2 cellular contexts compared by ENCODE assay signal in genomic region chr9:129137292-129138143, GRCh38.
TF ChIP-seq lines count a peak whose summit lies in the region.

No MANE protein-coding gene starts in this region.

TF ChIP-seq in liver, 16 proteins besides CTCF, POLR2A, EP300 and RAD21:
- TF ChIP-seq SP1 (IDR thresholded peaks at IDR 0.05) (no peak), RXRA (IDR thresholded peaks at IDR 0.05) (no peak), JUND (IDR thresholded peaks at IDR 0.05) (no peak), FOXA2 (IDR thresholded peaks at IDR 0.05) (no peak), MAX (IDR thresholded peaks at IDR 0.05) (no peak), GABPA (IDR thresholded peaks at IDR 0.05 in 1 of 2, conservative IDR thresholded peaks at IDR 0.05 in 1 of 2) (no peak), YY1 (IDR thresholded peaks at IDR 0.05) (no peak), HNF4G (IDR thresholded peaks at IDR 0.05) (no peak), ATF3 (IDR thresholded peaks at IDR 0.05) (no peak), TAF1 (conservative IDR thresholded peaks at IDR 0.05) (no peak), ZBTB33 (IDR thresholded peaks at IDR 0.05) (no peak), HNF4A (conservative IDR thresholded peaks at IDR 0.05) (no peak), EGR1 (IDR thresholded peaks at IDR 0.05; ENCODE audit: low read depth in 2 of 2) (no peak), REST (IDR thresholded peaks at IDR 0.05) (no peak), NR2F2 (IDR thresholded peaks at IDR 0.05) (no peak), FOXA1 (IDR thresholded peaks at IDR 0.05) (no peak)

TF ChIP-seq in HepG2, 621 proteins besides CTCF, POLR2A, EP300 and RAD21:
- TF ChIP-seq RXRB (CRISPR knock-in tag; IDR thresholded peaks at IDR 0.05; ENCODE audit: borderline replicate concordance) (no peak), ZNF687 (CRISPR knock-in tag; IDR thresholded peaks at IDR 0.05) (no peak), AHR (CRISPR knock-in tag; IDR thresholded peaks at IDR 0.05) (no peak), ETV6 (CRISPR knock-in tag; conservative IDR thresholded peaks at IDR 0.05) (no peak), NRL (CRISPR knock-in tag; IDR thresholded peaks at IDR 0.05; ENCODE audit: borderline replicate concordance) (no peak), MLXIP (CRISPR knock-in tag; IDR thresholded peaks at IDR 0.05; ENCODE audit: borderline replicate concordance) (no peak), TOE1 (CRISPR knock-in tag; IDR thresholded peaks at IDR 0.05) (no peak), ZNF639 (CRISPR knock-in tag; conservative IDR thresholded peaks at IDR 0.05) (no peak), PRPF4 (IDR thresholded peaks at IDR 0.05; ENCODE audit: low read depth, low read length, poor library complexity, severe bottlenecking) (no peak), SMARCC2 (IDR thresholded peaks at IDR 0.05) (no peak), NFIB (CRISPR knock-in tag; IDR thresholded peaks at IDR 0.05; ENCODE audit: borderline replicate concordance) (no peak), CENPT (CRISPR knock-in tag; IDR thresholded peaks at IDR 0.05; ENCODE audit: low read depth) (no peak), ZSCAN9 (CRISPR knock-in tag; IDR thresholded peaks at IDR 0.05; ENCODE audit: borderline replicate concordance) (no peak)
TF ChIP-seq in HepG2: peak in this region for 0.
